19 cellular contexts compared by ENCODE assay signal in the genomic region with DNA sequence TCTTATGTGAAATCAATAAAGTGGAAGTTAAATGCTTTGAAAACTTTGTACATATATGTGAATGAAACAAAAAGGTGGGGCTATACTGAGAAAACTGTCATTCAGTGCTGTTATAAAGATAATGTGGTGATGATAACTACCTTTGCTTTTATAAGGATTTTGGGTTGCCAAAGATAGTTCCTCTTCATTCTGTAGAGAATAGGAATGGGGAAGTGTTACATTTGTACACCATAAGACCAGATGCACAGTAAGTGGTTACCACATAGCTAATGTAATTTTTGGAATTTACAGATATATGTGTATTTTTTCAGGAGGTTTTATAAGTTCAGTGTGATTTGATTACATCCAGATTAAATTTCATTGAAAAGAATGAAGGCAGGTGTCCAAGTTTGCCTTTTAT.
"Had no signal": no experiment of that assay in that cellular context is flagged by ENCODE, and none has a peak within 500 bp of the region (broad histone marks: within the 10 kb centered on the region; RNA-seq: fewer than 3 reads in every experiment).

No MANE protein-coding gene starts in this region.

- DNase-seq: activated B cell treated with CpG ODN at 0.5 μM for 24 hours; activated CD4-positive, alpha-beta T cell treated with anti-CD3 and anti-CD28 coated beads, Interleukin-2, amount 10 ng/mL, durations not matched to agents 24 days and 14 days; activated CD8-positive, alpha-beta memory T cell treated with anti-CD3 and anti-CD28 coated beads for 24 hours; activated naive CD4-positive, alpha-beta T cell treated with Interleukin-2 at 50 U/mL for 16 hours; activated naive CD8-positive, alpha-beta T cell treated with anti-CD3 and anti-CD28 coated beads, Interleukin-2, amount 50 U/mL, for 24 hours; effector memory CD4-positive, alpha-beta T cell; foreskin fibroblast; glutamatergic neuron; hypothalamus; kidney; left ventricle myocardium inferior; naive B cell; posterior cingulate gyrus; retina; tibial artery; uterus had no signal

- H3K27me3 Mint-ChIP-seq: activated B cell treated with CpG ODN at 0.5 μM for 24 hours; activated CD4-positive, alpha-beta T cell treated with anti-CD3 and anti-CD28 coated beads, Interleukin-2, amount 10 ng/mL, durations not matched to agents 24 days and 14 days; activated naive CD8-positive, alpha-beta T cell treated with anti-CD3 and anti-CD28 coated beads, Interleukin-2, amount 50 U/mL, for 24 hours; dendritic cell treated with granulocyte-macrophage colony-stimulating factor and Interleukin-4, amounts not matched to agents 40 ng/mL and 50 ng/mL, for 4 days; naive B cell; stimulated activated memory B cell treated with anti-CD40 and anti-IgM and Interleukin-4, amounts not matched to agents 10 μg/mL and 1 μg/mL and 100 μg/mL, for 72 hours had no signal

- H3K4me3 Mint-ChIP-seq: activated B cell treated with CpG ODN at 0.5 μM for 24 hours; activated CD4-positive, alpha-beta T cell treated with anti-CD3 and anti-CD28 coated beads, Interleukin-2, amount 10 ng/mL, durations not matched to agents 24 days and 14 days; activated naive CD8-positive, alpha-beta T cell treated with anti-CD3 and anti-CD28 coated beads, Interleukin-2, amount 50 U/mL, for 24 hours; dendritic cell treated with granulocyte-macrophage colony-stimulating factor and Interleukin-4, amounts not matched to agents 40 ng/mL and 50 ng/mL, for 4 days; naive B cell; stimulated activated memory B cell treated with anti-CD40 and anti-IgM and Interleukin-4, amounts not matched to agents 10 μg/mL and 1 μg/mL and 100 μg/mL, for 72 hours had no signal

- H3K27me3 ChIP-seq: ascending aorta, tibial artery, uterus had no signal

- H3K4me1 ChIP-seq: ascending aorta had no signal

- H3K9me3 ChIP-seq: ascending aorta, left ventricle myocardium inferior, tibial artery, uterus had no signal

- ATAC-seq: activated naive CD8-positive, alpha-beta T cell treated with anti-CD3 and anti-CD28 coated beads, Interleukin-2, amount 50 U/mL, for 24 hours; stimulated activated memory B cell treated with anti-CD40 and anti-IgM and Interleukin-4, amounts not matched to agents 10 μg/mL and 1 μg/mL and 100 μg/mL, for 72 hours had no signal

- H3K4me3 ChIP-seq: ascending aorta, left ventricle myocardium inferior, tibial artery, uterus had no signal

- H3K9me3 Mint-ChIP-seq: activated B cell treated with CpG ODN at 0.5 μM for 24 hours; activated CD4-positive, alpha-beta T cell treated with anti-CD3 and anti-CD28 coated beads, Interleukin-2, amount 10 ng/mL, durations not matched to agents 24 days and 14 days; activated naive CD8-positive, alpha-beta T cell treated with anti-CD3 and anti-CD28 coated beads, Interleukin-2, amount 50 U/mL, for 24 hours; dendritic cell treated with granulocyte-macrophage colony-stimulating factor and Interleukin-4, amounts not matched to agents 40 ng/mL and 50 ng/mL, for 4 days; naive B cell; stimulated activated memory B cell treated with anti-CD40 and anti-IgM and Interleukin-4, amounts not matched to agents 10 μg/mL and 1 μg/mL and 100 μg/mL, for 72 hours had no signal

- H3K27ac ChIP-seq: ascending aorta, left ventricle myocardium inferior, tibial artery had no signal

- H3K27ac Mint-ChIP-seq: activated B cell treated with CpG ODN at 0.5 μM for 24 hours; activated CD4-positive, alpha-beta T cell treated with anti-CD3 and anti-CD28 coated beads, Interleukin-2, amount 10 ng/mL, durations not matched to agents 24 days and 14 days; activated naive CD8-positive, alpha-beta T cell treated with anti-CD3 and anti-CD28 coated beads, Interleukin-2, amount 50 U/mL, for 24 hours; dendritic cell treated with granulocyte-macrophage colony-stimulating factor and Interleukin-4, amounts not matched to agents 40 ng/mL and 50 ng/mL, for 4 days; stimulated activated memory B cell treated with anti-CD40 and anti-IgM and Interleukin-4, amounts not matched to agents 10 μg/mL and 1 μg/mL and 100 μg/mL, for 72 hours had no signal
